Comparison of ENCODE assay signal across 2 cellular contexts in genomic region chr1:234989019-234989418, GRCh38.
TF ChIP-seq lines count a peak whose summit lies in the region.

No MANE protein-coding gene starts in this region.

TF ChIP-seq in IMR-90, 13 proteins besides CTCF, POLR2A, EP300 and RAD21:
- TF ChIP-seq NFE2L2 (IDR thresholded peaks at IDR 0.05; ENCODE audit: low read depth, low read length) (no peak), MAZ (IDR thresholded peaks at IDR 0.05; ENCODE audit: borderline replicate concordance, low read depth, low read length) (no peak)

TF ChIP-seq in H1, 55 proteins besides CTCF, POLR2A, EP300 and RAD21:
- TF ChIP-seq GABPA (IDR thresholded peaks at IDR 0.05; ENCODE audit: borderline replicate concordance, insufficient read depth, low read length) (no peak), NRF1 (IDR thresholded peaks at IDR 0.05; ENCODE audit: low read depth, low read length) (no peak), RNF2 (IDR thresholded peaks at IDR 0.05; ENCODE audit: borderline replicate concordance, low read depth, low read length, missing control alignments, poor library complexity, severe bottlenecking) (no peak), BACH1 (IDR thresholded peaks at IDR 0.05; ENCODE audit: low read length) (no peak), HDAC2 (IDR thresholded peaks at IDR 0.05; ENCODE audit: borderline replicate concordance in 1 of 2, low read depth in 2 of 2, low read length in 2 of 2) (no peak), SIX5 (IDR thresholded peaks at IDR 0.05; ENCODE audit: low read depth, low read length) (no peak), MAFK (IDR thresholded peaks at IDR 0.05; ENCODE audit: low read depth, low read length) (no peak), EGR1 (IDR thresholded peaks at IDR 0.05; ENCODE audit: borderline replicate concordance, low read depth, low read length) (no peak), CBX8 (IDR thresholded peaks at IDR 0.05; ENCODE audit: borderline replicate concordance, low read depth, low read length) (no peak), MAX (IDR thresholded peaks at IDR 0.05) (no peak), RFX5 (IDR thresholded peaks at IDR 0.05; ENCODE audit: borderline replicate concordance, low read depth, low read length) (no peak), SP2 (IDR thresholded peaks at IDR 0.05; ENCODE audit: low read length) (no peak), SRF (IDR thresholded peaks at IDR 0.05; ENCODE audit: low read depth, low read length) (no peak), ATF2 (IDR thresholded peaks at IDR 0.05; ENCODE audit: low read length) (no peak), CHD1 (IDR thresholded peaks at IDR 0.05; ENCODE audit: low read depth, low read length) (no peak), GTF2F1 (IDR thresholded peaks at IDR 0.05; ENCODE audit: borderline replicate concordance, low read depth, low read length) (no peak), E2F6 (IDR thresholded peaks at IDR 0.05) (no peak), RBBP5 (IDR thresholded peaks at IDR 0.05; ENCODE audit: borderline replicate concordance, low read depth, low read length) (no peak), KDM1A (IDR thresholded peaks at IDR 0.05; ENCODE audit: borderline replicate concordance, low read length) (no peak), KDM4A (IDR thresholded peaks at IDR 0.05; ENCODE audit: low read depth, low read length, severe bottlenecking) (no peak)
